Comparison of ENCODE assay signal across 18 cellular contexts in the genomic region with DNA sequence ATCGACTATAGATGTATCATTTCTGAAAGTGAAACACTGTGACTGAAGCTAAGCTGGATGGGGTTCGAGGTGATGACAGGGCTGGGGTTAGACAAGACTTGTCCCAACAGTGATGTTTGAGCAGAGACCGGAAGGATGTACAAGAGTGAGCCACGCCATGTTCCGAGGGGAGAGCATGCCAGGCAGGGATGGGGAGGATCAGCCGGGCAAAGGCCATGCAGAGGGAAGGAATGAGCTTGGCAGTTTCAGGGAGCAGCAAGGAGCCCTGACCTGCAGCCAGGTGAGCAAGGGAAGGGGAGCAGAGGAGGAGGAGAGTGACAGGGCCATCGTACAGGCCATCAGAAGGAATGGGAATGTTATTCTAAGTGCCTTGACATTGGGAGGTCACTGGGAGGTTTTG.
"Had no signal": no experiment of that assay in that cellular context is flagged by ENCODE, and none has a peak within 500 bp of the region (broad histone marks: within the 10 kb centered on the region; RNA-seq: fewer than 3 reads in every experiment).

No MANE protein-coding gene starts in this region.

- DNase-seq: erythroblast; foreskin melanocyte; kidney; left cardiac atrium; left ventricle myocardium superior; mesendoderm; naive thymus-derived CD4-positive, alpha-beta T cell; nephron progenitor cell; ovary; sigmoid colon; stimulated activated CD4-positive, alpha-beta T cell treated with anti-CD3 and anti-CD28 coated beads, Interleukin-12 subunit alpha, Interleukin-12 subunit beta, amount 100 ng/mL, for 4 hours; stimulated activated naive CD4-positive, alpha-beta T cell treated with Interleukin-2 at 50 U/mL for 16 hours; trophoblast cell had no signal

- H3K27ac ChIP-seq: hepatocyte, ovary, right atrium auricular region, sigmoid colon, skin epidermis had no signal

- H3K4me3 ChIP-seq: hepatocyte, ovary, right atrium auricular region, sigmoid colon, skin epidermis had no signal

- FAIRE-seq: endothelial cell of umbilical vein, kidney, urothelium cell line had no signal
